Comparison of ENCODE assay signal across 10 cellular contexts in the genomic region with DNA sequence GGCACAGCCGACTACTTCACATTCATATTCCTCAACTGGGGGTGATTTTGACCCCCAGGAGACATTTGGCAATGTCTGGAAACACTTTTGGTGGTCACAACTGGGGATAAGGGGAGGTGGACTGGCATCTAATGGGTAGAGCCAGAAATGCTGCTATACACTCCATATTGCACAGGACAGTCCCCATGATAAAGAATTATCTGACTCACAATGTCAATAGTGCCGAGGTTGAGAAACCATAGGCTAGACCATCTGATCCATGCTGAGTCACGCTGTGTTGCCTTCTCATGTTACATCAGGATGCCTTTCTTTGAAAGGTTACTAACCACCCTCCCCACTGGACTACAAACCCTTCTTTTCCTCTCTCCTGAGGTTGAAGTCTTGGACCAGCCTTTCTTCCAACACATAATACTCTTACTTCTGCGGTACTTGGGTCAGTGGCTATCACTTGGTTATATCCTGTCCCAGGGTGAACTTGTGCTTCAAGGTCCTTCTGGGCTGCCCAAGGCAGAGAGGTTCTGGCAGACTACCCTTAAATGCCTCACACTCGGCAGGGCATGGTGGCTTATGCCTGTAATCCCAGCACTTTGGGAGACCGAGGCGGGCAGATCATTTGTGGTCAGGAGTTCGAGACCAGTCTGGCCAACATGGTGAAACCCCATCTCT.
A peak's percentile ranks its signal among the peaks of the same experiment; 100 is the strongest.
DNase-seq lines count a peak whose midpoint lies in the region; ATAC-seq and TF ChIP-seq lines count a peak whose summit lies in the region.
"Had no signal": no experiment of that assay in that cellular context is flagged by ENCODE, and none has a peak within 500 bp of the region (broad histone marks: within the 10 kb centered on the region; RNA-seq: fewer than 3 reads in every experiment).

No MANE protein-coding gene starts in this region.

- H3K27ac ChIP-seq in PC-9 (peak overlapping the region; percentile 70), dorsolateral prefrontal cortex (no peak overlapping the region)
- H3K27ac ChIP-seq: neutrophil had no signal

- CTCF ChIA-PET in PC-9 (lab: Charles Lee), result no interaction called here

- no peak overlapping the region for H2AFZ ChIP-seq in PC-9

- peak; percentile 99 for ATAC-seq in esophagus mucosa

- H3K4me3 ChIP-seq in PC-9, result no peak overlapping the region
- H3K4me3 ChIP-seq in dorsolateral prefrontal cortex, result no peak overlapping the region

- intact Hi-C loops in PC-9 (cut with micrococcal nuclease; ENCODE audit: unreplicated experiment), result no loop called here
- intact Hi-C loops in dorsolateral prefrontal cortex (cut with DNase I), result no loop called here

- no peaks in the 10 kb centered on the region for H3K27me3 ChIP-seq in PC-9 (ENCODE audit: insufficient read depth, low read depth)
- H3K27me3 ChIP-seq in dorsolateral prefrontal cortex, result no peaks in the 10 kb centered on the region
- H3K27me3 ChIP-seq: neutrophil had no signal

- no peaks in the 10 kb centered on the region for H3K9me2 ChIP-seq in PC-9 (ENCODE audit: insufficient read depth)

- H3K4me2 ChIP-seq in PC-9, result peak overlapping the region; percentile 35; the same call in 1 of the 2 replicates

- BruUV-seq in PC-9 (replicated peaks; lab: Mats Ljungman, UMichigan), result no TSS peak

- no peaks in the 10 kb centered on the region for H4K20me1 ChIP-seq in PC-9 (ENCODE audit: insufficient read depth)

- TF ChIP-seq CTCF in PC-9 (conservative IDR thresholded peaks at IDR 0.05), result no peak
- TF ChIP-seq CTCF in dorsolateral prefrontal cortex (IDR thresholded peaks at IDR 0.05 in 54 of 56, conservative IDR thresholded peaks at IDR 0.05 in 2 of 56; ENCODE audit: low read depth in 1 of 56, partially characterized antibody in 56 of 56), result no peak

- peak; percentile 73 for DNase-seq in SIG-M5 treated with dmso at 0.1 percent for 504 hours (lab: John Stamatoyannopoulos, UW; ENCODE audit: unreplicated experiment)
- no peak for DNase-seq in SIG-M5 (lab: John Stamatoyannopoulos, UW)
- DNase-seq in PC-9, result peak; percentile 70 to 93
- peak; percentile 96 for DNase-seq in stromal cell of bone marrow (ENCODE audit: low read depth)
- DNase-seq in dorsolateral prefrontal cortex, result no peak
- DNase-seq in NK-92 treated with Interleukin-12 subunit alpha and Interleukin-12 subunit beta, amount 100 ng/mL, for 24 hours (lab: John Stamatoyannopoulos, UW), result no peak
- no peak for DNase-seq in nucleus accumbens (lab: John Stamatoyannopoulos, UW)
- DNase-seq: NCI-H2171 had no signal

- peaks cover 3% of the 10 kb centered on the region; the same call in 1 of the 2 replicates for H3F3A ChIP-seq in PC-9 (ENCODE audit: insufficient read depth, low read depth)

- POLR2A ChIA-PET in PC-9 (lab: Charles Lee; ENCODE audit: unreplicated experiment), result no interaction called here

- H3K4me1 ChIP-seq in PC-9 (replicated peaks; ENCODE audit: insufficient read depth), result peaks cover 18% of the 10 kb centered on the region

- no peaks in the 10 kb centered on the region for H3K79me2 ChIP-seq in PC-9 (ENCODE audit: low read depth)

- no peaks in the 10 kb centered on the region for H3K36me3 ChIP-seq in PC-9 (ENCODE audit: low read depth)
- H3K36me3 ChIP-seq: neutrophil had no signal

- no peaks in the 10 kb centered on the region; the same call in 1 of the 2 replicates for H3K9me3 ChIP-seq in PC-9 (ENCODE audit: insufficient read depth, low read depth)
- H3K9me3 ChIP-seq: neutrophil had no signal

Comparison
In these comparisons a context has a peak if more than half of its experiments do, and no peak if none do; other contexts are left out.
1. DNase-seq: peak in SIG-M5 treated with dmso at 0.1 percent for 504 hours (single experiment), PC-9 (2 of 2) and stromal cell of bone marrow (single experiment); none in SIG-M5 (single experiment), dorsolateral prefrontal cortex (0 of 10), NK-92 treated with Interleukin-12 subunit alpha and Interleukin-12 subunit beta, amount 100 ng/mL, for 24 hours (single experiment) and nucleus accumbens (0 of 56).